Comparison of ENCODE assay signal across 15 cellular contexts in the genomic region with DNA sequence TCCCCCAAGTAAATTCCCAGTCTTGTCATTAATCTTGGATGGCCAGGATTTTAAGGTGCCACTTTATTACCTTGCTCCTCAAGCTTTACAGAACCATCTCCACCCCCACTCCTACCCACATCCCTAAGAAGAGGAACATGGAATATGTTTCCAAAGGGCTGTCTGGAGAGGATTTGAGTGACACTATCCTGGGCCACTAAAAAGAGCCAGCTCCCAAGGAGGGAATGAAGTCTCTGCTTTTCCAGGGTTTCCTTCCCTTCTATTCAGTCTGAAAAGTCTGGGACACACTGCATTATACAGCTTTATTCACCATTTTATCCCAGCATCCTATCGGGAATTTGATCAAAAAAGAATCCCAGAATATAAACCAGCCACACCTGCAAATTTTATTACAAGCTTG. TPM values are rescaled to one million over a fixed set of nuclear protein-coding genes. Genes with fewer than 3 reads are reported as not detected.
DNase-seq lines count a peak whose midpoint lies in the region; ATAC-seq and TF ChIP-seq lines count a peak whose summit lies in the region.
"Had no signal": no experiment of that assay in that cellular context is flagged by ENCODE, and none has a peak within 500 bp of the region (broad histone marks: within the 10 kb centered on the region; RNA-seq: fewer than 3 reads in every experiment).

No MANE protein-coding gene starts in this region.

- no peak overlapping the region for H2AK5ac ChIP-seq in neuronal stem cell (ENCODE audit: low read depth, low read length)

- no peak overlapping the region for H3K4me2 ChIP-seq in fibroblast of lung (ENCODE audit: extremely low read depth, insufficient read depth, low read length)
- no peak overlapping the region for H3K4me2 ChIP-seq in neuronal stem cell (ENCODE audit: insufficient read depth, low read length, poor library complexity, severe bottlenecking)

- ATAC-seq in GM21825 (IDR thresholded peaks at IDR 0.05; ENCODE audit: unreplicated experiment): no peak
- ATAC-seq in HG02970 (IDR thresholded peaks at IDR 0.05; ENCODE audit: low FRiP score, unreplicated experiment): no peak
- ATAC-seq: natural killer cell had no signal

- H3K18ac ChIP-seq in neuronal stem cell (ENCODE audit: low read length): no peak overlapping the region

- no peak overlapping the region for H2BK5ac ChIP-seq in neuronal stem cell (ENCODE audit: low read length)

- H3K79me2 ChIP-seq in fibroblast of lung (ENCODE audit: control insufficient read depth, insufficient read depth, low read length): no peaks in the 10 kb centered on the region

- peaks cover 4% of the 10 kb centered on the region for H3K27me3 ChIP-seq in adrenal gland
- H3K27me3 ChIP-seq in fibroblast of lung (ENCODE audit: control insufficient read depth, insufficient read depth, low read length): no peaks in the 10 kb centered on the region
- peaks cover 0 to 14% (median 0%) of the 10 kb centered on the region in 3 experiments for H3K27me3 ChIP-seq in neuronal stem cell (ENCODE audit: control insufficient read depth in 3 of 3, insufficient read depth in 3 of 3, low read depth in 1 of 3, low read length in 3 of 3)
- no peaks in the 10 kb centered on the region for H3K27me3 ChIP-seq in uterus

- no peak overlapping the region for H4K8ac ChIP-seq in neuronal stem cell (ENCODE audit: low read depth, low read length)

- no peaks in the 10 kb centered on the region for H3K4me1 ChIP-seq in adrenal gland (replicated peaks in 1 of 2)
- H3K4me1 ChIP-seq in fibroblast of lung (ENCODE audit: control insufficient read depth, extremely low read depth, insufficient read depth, low read length): no peaks in the 10 kb centered on the region
- peaks cover 0 to 7% of the 10 kb centered on the region in 2 donors for H3K4me1 ChIP-seq in neuronal stem cell (ENCODE audit: control insufficient read depth in 2 of 2, insufficient read depth in 1 of 2, low read depth in 1 of 2, low read length in 2 of 2)
- H3K4me1 ChIP-seq in uterus: no peaks in the 10 kb centered on the region
- H3K4me1 ChIP-seq: breast epithelium had no signal

- H3K4me3 ChIP-seq in adrenal gland (no peak overlapping the region), fibroblast of lung (replicated peaks in 1 of 4; ENCODE audit: control extremely low read depth in 1 of 4, insufficient read depth in 1 of 4, low read depth in 3 of 4, low read length in 4 of 4) (no peak overlapping the region), neuronal stem cell (ENCODE audit: low read length in 2 of 2) (no peak overlapping the region), uterus (no peak overlapping the region)
- H3K4me3 ChIP-seq: breast epithelium had no signal

- H3K14ac ChIP-seq in neuronal stem cell (ENCODE audit: low read length): no peak overlapping the region

- no peak overlapping the region for H2BK120ac ChIP-seq in neuronal stem cell (ENCODE audit: low read depth, low read length)

- intact Hi-C loops in adrenal gland (cut with DNase I) (no loop called here), uterus (cut with DNase I; ENCODE audit: low total_unique reads) (no loop called here)

- H3K27ac ChIP-seq in adrenal gland: peak overlapping the region in 3 of 5 donors; percentile 29 to 84 (median 51)
- no peak overlapping the region for H3K27ac ChIP-seq in fibroblast of lung (ENCODE audit: insufficient read depth, low read length)
- no peak overlapping the region for H3K27ac ChIP-seq in neuronal stem cell (replicated peaks; ENCODE audit: low read length)
- peak overlapping the region; percentile 32 to 33 for H3K27ac ChIP-seq in uterus

- H3K79me1 ChIP-seq in neuronal stem cell (ENCODE audit: low read depth, low read length): no peaks in the 10 kb centered on the region

- H3K9ac ChIP-seq in fibroblast of lung (ENCODE audit: insufficient read depth, low read length) (no peak overlapping the region), neuronal stem cell (ENCODE audit: low read depth, low read length, poor library complexity) (no peak overlapping the region)

- H3K9me3 ChIP-seq in adrenal gland (replicated peaks in 1 of 3): no peaks in the 10 kb centered on the region
- no peaks in the 10 kb centered on the region for H3K9me3 ChIP-seq in fibroblast of lung (ENCODE audit: control insufficient read depth, insufficient read depth, low read depth, low read length)
- H3K9me3 ChIP-seq in neuronal stem cell (replicated peaks in 1 of 2; ENCODE audit: control insufficient read depth in 2 of 2, insufficient read depth in 1 of 2, low read depth in 1 of 2, low read length in 2 of 2): peaks cover 0 to 2% of the 10 kb centered on the region in 2 donors
- no peaks in the 10 kb centered on the region for H3K9me3 ChIP-seq in uterus
- H3K9me3 ChIP-seq: breast epithelium had no signal

- WGBS in adrenal gland, 4 donors: 45 to 61% (median 55%) methylated on average over 1 of the region's 1 CpG
- WGBS in neuronal stem cell (ENCODE audit: extremely low coverage in 2 of 2, insufficient read length in 2 of 2, insufficient replicate concordance in 1 of 2), 2 donors: no CpG with 5 or more reads among the region's 1 CpG

- H2BK15ac ChIP-seq in neuronal stem cell (ENCODE audit: low read length): no peak overlapping the region

- TF ChIP-seq CTCF in adrenal gland (IDR thresholded peaks at IDR 0.05) (no peak), fibroblast of lung (conservative IDR thresholded peaks at IDR 0.05 in 1 of 2, IDR thresholded peaks at IDR 0.05 in 1 of 2; ENCODE audit: low read depth in 1 of 2, low read length in 2 of 2) (no peak), uterus (IDR thresholded peaks at IDR 0.05) (no peak)

- DNase-seq in adrenal gland: no peak
- DNase-seq in fibroblast of lung (ENCODE audit: low read depth in 2 of 2): peak; percentile 35 to 75
- no peak for DNase-seq in neuronal stem cell (ENCODE audit: low spot score)
- no peak for DNase-seq in uterus
- no peak for DNase-seq in iPS-NIHi11 (ENCODE audit: low spot score)
- DNase-seq: activated CD4-positive, alpha-beta T cell treated with anti-CD3 and anti-CD28 coated beads, Interleukin-2, amount 50 U/mL, for 48 hours; activated T-cell treated with anti-CD3 and anti-CD28 coated beads, Interleukin-2, amount 50 U/mL, for 1 hour; Kasumi-1; natural killer cell; NCI-H1105 treated with DMSO at 0.1 percent for 48 hours; NCI-H526 treated with DMSO at 0.1 percent for 48 hours had no signal

- no peak for TF ChIP-seq POLR2A in adrenal gland (IDR thresholded peaks at IDR 0.05)
- no peak for TF ChIP-seq POLR2A in uterus (IDR thresholded peaks at IDR 0.05)

- H3K36me3 ChIP-seq in adrenal gland (replicated peaks in 1 of 2): no peaks in the 10 kb centered on the region
- H3K36me3 ChIP-seq in fibroblast of lung (ENCODE audit: control insufficient read depth, insufficient read depth, low read length): no peaks in the 10 kb centered on the region
- H3K36me3 ChIP-seq in neuronal stem cell (replicated peaks in 1 of 2; ENCODE audit: control insufficient read depth in 2 of 2, insufficient read depth in 2 of 2, low read length in 2 of 2): no peaks in the 10 kb centered on the region
- H3K36me3 ChIP-seq in uterus: no peaks in the 10 kb centered on the region
- H3K36me3 ChIP-seq: breast epithelium had no signal

- no peak overlapping the region for H2BK12ac ChIP-seq in neuronal stem cell (ENCODE audit: low read length)

- H2AFZ ChIP-seq in fibroblast of lung (ENCODE audit: low read length) (no peak overlapping the region), neuronal stem cell (ENCODE audit: low read length) (peak overlapping the region; percentile 78)

- H4K20me1 ChIP-seq in fibroblast of lung (ENCODE audit: control insufficient read depth, extremely low read depth, insufficient read depth, low read length): no peaks in the 10 kb centered on the region

- H4K91ac ChIP-seq in neuronal stem cell (ENCODE audit: low read depth, low read length, poor library complexity): no peak overlapping the region

- no peak overlapping the region for H3K23ac ChIP-seq in neuronal stem cell (ENCODE audit: low read depth, low read length, poor library complexity)

- no peak overlapping the region for H3K4ac ChIP-seq in neuronal stem cell (ENCODE audit: low read length)

RNA-seq across cellular contexts. Expression of a gene that starts 35.6 kb away (rescaled TPM):
- total RNA-seq in adrenal gland: 1 to 10 TPM in 6 of 8 donors, under 1 TPM in 2; 0.83 to 3.1 (median 1.5) TPM
- 1 to 10 TPM in 2 of 3 donors, under 1 TPM in 1; 0.29 to 1.5 (median 1.3) TPM for polyA plus RNA-seq in adrenal gland
- 18.0 and 46.1 TPM in 2 replicates for total RNA-seq in fibroblast of lung
- polyA plus RNA-seq in fibroblast of lung: 6.2 and 17.4 TPM in 2 replicates
- polyA plus RNA-seq in fibroblast of lung (2012): 4.2 and 10.8 TPM in 2 replicates
- polyA minus RNA-seq in fibroblast of lung (ENCODE audit: low replicate concordance): 10.0 and 24.1 TPM in 2 replicates
- 2.4 TPM for polyA plus RNA-seq in neuronal stem cell (2013, experiment 1 of 2)
- polyA plus RNA-seq in neuronal stem cell (2013, experiment 2 of 2): 2.4 TPM
- total RNA-seq in uterus: 10 to 100 TPM; 12.8 to 76.9 (median 35.1) TPM
- total RNA-seq: OCI-LY7 had no signal

Comparison
In these comparisons a context has a peak if more than half of its experiments do, and no peak if none do; other contexts are left out.
1. DNase-seq: peak in fibroblast of lung (2 of 2); none in adrenal gland (0 of 7), neuronal stem cell (single experiment), uterus (0 of 2) and iPS-NIHi11 (single experiment).
2. H3K27ac ChIP-seq: peak in adrenal gland (3 of 5) and uterus (2 of 2); none in fibroblast of lung (single experiment) and neuronal stem cell (single experiment).